In genomic region chr18:12369211-12369610, GRCh38 we compare ENCODE assay signal across 23 cellular contexts. TPM values are rescaled to one million over a fixed set of nuclear protein-coding genes. Genes with fewer than 3 reads are reported as not detected.
"Had no signal": no experiment of that assay in that cellular context is flagged by ENCODE, and none has a peak within 500 bp of the region (broad histone marks: within the 10 kb centered on the region; RNA-seq: fewer than 3 reads in every experiment).

No MANE protein-coding gene starts in this region.

- H3K27me3 Mint-ChIP-seq: central memory CD8-positive, alpha-beta T cell; naive thymus-derived CD4-positive, alpha-beta T cell had no signal

- H3K9me3 ChIP-seq: gastroesophageal sphincter, lower lobe of right lung, neutrophil, suprapubic skin, thyroid gland, upper lobe of left lung, uterus had no signal

- H3K9me3 Mint-ChIP-seq: central memory CD8-positive, alpha-beta T cell; naive thymus-derived CD4-positive, alpha-beta T cell; stimulated activated effector memory CD8-positive, alpha-beta T cell treated with anti-CD3 and anti-CD28 coated beads, Interleukin-12 subunit alpha, Interleukin-12 subunit beta, amount 100 ng/mL, for 72 hours had no signal

- H3K4me3 Mint-ChIP-seq: central memory CD8-positive, alpha-beta T cell; naive thymus-derived CD4-positive, alpha-beta T cell; stimulated activated effector memory CD8-positive, alpha-beta T cell treated with anti-CD3 and anti-CD28 coated beads, Interleukin-12 subunit alpha, Interleukin-12 subunit beta, amount 100 ng/mL, for 72 hours had no signal

- H3K27ac ChIP-seq: dorsolateral prefrontal cortex, gastroesophageal sphincter, hepatocyte, lower lobe of right lung, neutrophil, suprapubic skin, thyroid gland, upper lobe of left lung, uterus had no signal

- H3K27ac Mint-ChIP-seq: stimulated activated effector memory CD8-positive, alpha-beta T cell treated with anti-CD3 and anti-CD28 coated beads, Interleukin-12 subunit alpha, Interleukin-12 subunit beta, amount 100 ng/mL, for 72 hours had no signal

- H3K4me2 ChIP-seq: hepatocyte, smooth muscle cell had no signal

- H3K36me3 ChIP-seq: uterus had no signal

- ATAC-seq: esophagus mucosa; gastroesophageal sphincter; left lobe of liver; lower lobe of right lung; naive thymus-derived CD4-positive, alpha-beta T cell; right cardiac atrium; stimulated activated effector memory CD8-positive, alpha-beta T cell treated with anti-CD3 and anti-CD28 coated beads, Interleukin-12 subunit alpha, Interleukin-12 subunit beta, amount 100 ng/mL, for 72 hours; stimulated activated naive CD8-positive, alpha-beta T cell treated with anti-CD3 and anti-CD28 coated beads, Interleukin-15, Interleukin-2, amounts not matched to agents 100 U/mL and 50 U/mL, for 24 hours had no signal

- DNase-seq: cortex of kidney; dorsolateral prefrontal cortex; effector CD8-positive, alpha-beta T cell; glutamatergic neuron; lower lobe of right lung; mesenchymal stem cell; naive thymus-derived CD4-positive, alpha-beta T cell; right cardiac atrium; stimulated activated CD4-positive, alpha-beta T cell treated with anti-CD3 and anti-CD28 coated beads, Interleukin-4, amount 100 ng/mL, for 1 hour; stimulated activated CD8-positive, alpha-beta memory T cell treated with anti-CD3 and anti-CD28 coated beads, Interleukin-4, amount 100 ng/mL, for 48 hours; stimulated activated naive CD8-positive, alpha-beta T cell treated with anti-CD3 and anti-CD28 coated beads, Interleukin-15, Interleukin-2, amounts not matched to agents 100 U/mL and 50 U/mL, for 24 hours; thyroid gland; upper lobe of left lung; uterus had no signal

- H2AFZ ChIP-seq: hepatocyte had no signal

- H3K27me3 ChIP-seq: dorsolateral prefrontal cortex, gastroesophageal sphincter, hepatocyte, neutrophil, suprapubic skin, thyroid gland, upper lobe of left lung, uterus had no signal

- H3K4me1 ChIP-seq: uterus had no signal

- H3K4me3 ChIP-seq: dorsolateral prefrontal cortex, gastroesophageal sphincter, hepatocyte, lower lobe of right lung, smooth muscle cell, suprapubic skin, thyroid gland, upper lobe of left lung, uterus had no signal

RNA-seq across cellular contexts. Expression of gene PRELID3A, which starts 38.5 kb away (rescaled TPM):
- polyA plus RNA-seq: naive thymus-derived CD4-positive, alpha-beta T cell had no signal
